ENCODE assay signal across 23 cellular contexts in genomic region chr12:101783838-101784237, GRCh38. TPM values are rescaled to one million over a fixed set of nuclear protein-coding genes. Genes with fewer than 3 reads are reported as not detected.
DNase-seq lines count a peak whose midpoint lies in the region; ATAC-seq and TF ChIP-seq lines count a peak whose summit lies in the region.
"Had no signal": no experiment of that assay in that cellular context is flagged by ENCODE, and none has a peak within 500 bp of the region (broad histone marks: within the 10 kb centered on the region; RNA-seq: fewer than 3 reads in every experiment).

No MANE protein-coding gene starts in this region.

- H3K4me1 ChIP-seq in BLaER1: peaks cover 28% of the 10 kb centered on the region
- peaks cover 31 to 74% (median 60%) of the 10 kb centered on the region in 10 experiments for H3K4me1 ChIP-seq in BLaER1 treated with 17β-estradiol and CSF1 and Interleukin-3, amounts not matched to agents 10 nM and 100 nM
- peaks cover 5% of the 10 kb centered on the region for H3K4me1 ChIP-seq in colonic mucosa
- H3K4me1 ChIP-seq in endodermal cell (ENCODE audit: control insufficient read depth, insufficient read depth, low read length): no peaks in the 10 kb centered on the region

- H3K4me3 ChIP-seq in BLaER1 (no peak overlapping the region), colonic mucosa (no peak overlapping the region), endodermal cell (ENCODE audit: low read length) (no peak overlapping the region)
- H3K4me3 ChIP-seq in BLaER1 treated with 17β-estradiol and CSF1 and Interleukin-3, amounts not matched to agents 10 nM and 100 nM: no peak overlapping the region
- H3K4me3 ChIP-seq: MG63 had no signal

- H3K9me3 Mint-ChIP-seq in nephron progenitor cell (no peaks in the 10 kb centered on the region), endodermal cell (no peaks in the 10 kb centered on the region)
- H3K9me3 Mint-ChIP-seq: CD4-positive, CD25-positive, alpha-beta regulatory T cell; IgD-negative memory B cell had no signal

- H3K36me3 ChIP-seq in BLaER1 (0 out of 2 replicates have a peak, but pooled peaks cover 8% of the 10 kb centered on the region), colonic mucosa (no peaks in the 10 kb centered on the region), endodermal cell (ENCODE audit: control insufficient read depth, insufficient read depth, low read length) (peaks cover 7% of the 10 kb centered on the region)
- H3K36me3 ChIP-seq in BLaER1 treated with 17β-estradiol and CSF1 and Interleukin-3, amounts not matched to agents 10 nM and 100 nM: peaks cover 0 to 75% (median 38%) of the 10 kb centered on the region in 11 experiments; a peak in 16 of 22 replicates
- H3K36me3 ChIP-seq: MG63 had no signal

- H3K36me3 Mint-ChIP-seq in nephron progenitor cell (ENCODE audit: low read depth): peaks cover 5% of the 10 kb centered on the region
- H3K36me3 Mint-ChIP-seq in endodermal cell (ENCODE audit: low read depth): peaks cover 11% of the 10 kb centered on the region

- no peaks in the 10 kb centered on the region for H4K20me1 ChIP-seq in BLaER1
- no peaks in the 10 kb centered on the region for H4K20me1 ChIP-seq in BLaER1 treated with 17β-estradiol and CSF1 and Interleukin-3, amounts not matched to agents 10 nM and 100 nM

- no peaks in the 10 kb centered on the region for H3K27me3 ChIP-seq in BLaER1
- H3K27me3 ChIP-seq in BLaER1 treated with 17β-estradiol and CSF1 and Interleukin-3, amounts not matched to agents 10 nM and 100 nM: no peaks in the 10 kb centered on the region
- no peaks in the 10 kb centered on the region for H3K27me3 ChIP-seq in colonic mucosa
- H3K27me3 ChIP-seq in endodermal cell (ENCODE audit: control insufficient read depth, insufficient read depth, low read length, poor library complexity, severe bottlenecking): no peaks in the 10 kb centered on the region
- H3K27me3 ChIP-seq: MG63 had no signal

- H3K27ac ChIP-seq in BLaER1 (no peak overlapping the region), colonic mucosa (peak overlapping the region; percentile 69), endodermal cell (ENCODE audit: low read depth, low read length) (no peak overlapping the region)
- peak overlapping the region in 5 of 11 experiments; percentile 28 to 86 (median 83); a peak in 10 of 22 replicates for H3K27ac ChIP-seq in BLaER1 treated with 17β-estradiol and CSF1 and Interleukin-3, amounts not matched to agents 10 nM and 100 nM

- H3K27me3 Mint-ChIP-seq in nephron progenitor cell (ENCODE audit: low read depth, poor library complexity) (no peaks in the 10 kb centered on the region), endodermal cell (ENCODE audit: insufficient read depth) (no peaks in the 10 kb centered on the region)
- H3K27me3 Mint-ChIP-seq: CD4-positive, CD25-positive, alpha-beta regulatory T cell; IgD-negative memory B cell had no signal

- TF ChIP-seq CTCF in colonic mucosa (IDR thresholded peaks at IDR 0.05) (no peak), nephron progenitor cell (IDR thresholded peaks at IDR 0.05) (no peak), endodermal cell (conservative IDR thresholded peaks at IDR 0.05) (no peak)

- H3K9me3 ChIP-seq in BLaER1: no peaks in the 10 kb centered on the region
- no peaks in the 10 kb centered on the region for H3K9me3 ChIP-seq in BLaER1 treated with 17β-estradiol and CSF1 and Interleukin-3, amounts not matched to agents 10 nM and 100 nM (replicated peaks in 1 of 11)
- no peaks in the 10 kb centered on the region for H3K9me3 ChIP-seq in colonic mucosa
- H3K9me3 ChIP-seq in endodermal cell (ENCODE audit: control insufficient read depth, low read length): no peaks in the 10 kb centered on the region
- H3K9me3 ChIP-seq: MG63 had no signal

- H3K4me1 Mint-ChIP-seq in nephron progenitor cell (peaks cover 12% of the 10 kb centered on the region), endodermal cell (no peaks in the 10 kb centered on the region)

- no peak for ATAC-seq in HG03196 (IDR thresholded peaks at IDR 0.05; ENCODE audit: unreplicated experiment)
- ATAC-seq: PC-3 had no signal

- H3K4me3 Mint-ChIP-seq in nephron progenitor cell: no peak overlapping the region
- no peak overlapping the region for H3K4me3 Mint-ChIP-seq in endodermal cell
- H3K4me3 Mint-ChIP-seq: IgD-negative memory B cell had no signal

- no peak for DNase-seq in colonic mucosa
- no peak for DNase-seq in nephron progenitor cell
- DNase-seq in NCI-H2107 treated with DMSO at 0.1 percent for 48 hours (lab: John Stamatoyannopoulos, UW; ENCODE audit: unreplicated experiment): no peak
- DNase-seq in endodermal cell: no peak
- DNase-seq: AML-193; CD4-positive, CD25-positive, alpha-beta regulatory T cell; COR-L47; DMS 273 treated with DMSO at 0.1 percent for 48 hours; Karpas-422; MG63; NCI-H1048; NCI-H1436 treated with DMSO at 0.1 percent for 48 hours; NCI-H2029; NCI-H2171; NCI-H526; PC-3; RPMI8226 had no signal

- peak overlapping the region; percentile 93 for H3K27ac Mint-ChIP-seq in nephron progenitor cell
- H3K27ac Mint-ChIP-seq in endodermal cell: no peak overlapping the region

- 80% methylated on average over 1 of the region's 2 CpGs; no CpG with 5 or more reads in 1 of the 2 experiments for WGBS in endodermal cell (ENCODE audit: insufficient coverage in 1 of 2, insufficient read length in 1 of 2), 2 experiments

- peak overlapping the region; percentile 60 for H3K4me2 ChIP-seq in BLaER1
- peak overlapping the region; percentile 41 to 94 (median 62); a peak in 21 of 22 replicates for H3K4me2 ChIP-seq in BLaER1 treated with 17β-estradiol and CSF1 and Interleukin-3, amounts not matched to agents 10 nM and 100 nM

- intact Hi-C loops in colonic mucosa (cut with DNase I): no loop called here

- H3K9ac ChIP-seq in BLaER1 (no peak overlapping the region), colonic mucosa (ENCODE audit: low read depth in 2 of 2, low read length in 2 of 2) (peak overlapping the region in 1 of 2 donors; percentile 38), endodermal cell (ENCODE audit: extremely low read depth, low read length, poor library complexity, severe bottlenecking) (no peak overlapping the region)
- H3K9ac ChIP-seq in BLaER1 treated with 17β-estradiol and CSF1 and Interleukin-3, amounts not matched to agents 10 nM and 100 nM: peak overlapping the region in 3 of 11 experiments; percentile 14 to 51 (median 26); a peak in 2 of 22 replicates

RNA-seq across cellular contexts. Expression of gene SYCP3, which starts 44.6 kb away (rescaled TPM):
- total RNA-seq in colonic mucosa: under 1 TPM in 1 of 2 donors, not detected in 1; 0.35 TPM
- not detected for total RNA-seq in endodermal cell
- not detected for polyA plus RNA-seq in endodermal cell (2013, experiment 1 of 2)
- not detected for polyA plus RNA-seq in endodermal cell (2013, experiment 2 of 2)
- total RNA-seq: H4, HT1080, PC-3 had no signal

RNA-seq across cellular contexts. Expression of gene GNPTAB, which starts 46.9 kb away (rescaled TPM):
- total RNA-seq in colonic mucosa (100 to 1,000 TPM in 1 of 2 donors, 10 to 100 TPM in 1; 49.1 to 103 TPM), endodermal cell (10 to 100 TPM; 27.8 to 30.5 TPM)
- 14.4 TPM for polyA plus RNA-seq in endodermal cell (2013, experiment 1 of 2)
- polyA plus RNA-seq in endodermal cell (2013, experiment 2 of 2): 13.5 TPM
